9 cellular contexts compared by ENCODE assay signal in the genomic region with DNA sequence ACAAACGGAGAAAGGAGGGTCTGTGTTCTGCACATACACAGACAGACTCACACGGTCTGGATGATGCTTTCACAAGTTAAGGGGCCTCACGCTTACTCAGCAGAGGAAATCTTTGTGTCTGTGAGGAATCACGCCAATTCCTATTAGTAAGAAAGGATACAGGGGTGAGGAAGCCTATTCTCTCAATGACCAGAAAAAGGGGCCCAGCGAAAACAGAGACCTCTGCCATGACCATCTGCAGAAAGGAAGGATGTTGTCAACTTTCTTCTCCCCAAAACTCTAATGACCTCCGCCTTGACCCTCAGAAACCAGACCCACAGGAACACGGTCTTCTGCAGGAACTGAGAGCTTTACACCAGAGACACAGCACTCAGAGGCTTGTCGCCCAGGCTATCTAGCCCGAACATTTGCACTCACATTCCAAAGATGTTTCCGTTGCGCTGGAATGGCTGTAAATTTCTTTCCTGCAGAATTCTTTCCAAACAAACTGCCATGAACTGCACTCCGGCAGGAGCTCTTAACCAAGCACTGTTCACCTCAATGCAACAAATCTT.
A peak's percentile ranks its signal among the peaks of the same experiment; 100 is the strongest.
DNase-seq lines count a peak whose midpoint lies in the region; ATAC-seq and TF ChIP-seq lines count a peak whose summit lies in the region.
"Had no signal": no experiment of that assay in that cellular context is flagged by ENCODE, and none has a peak within 500 bp of the region (broad histone marks: within the 10 kb centered on the region; RNA-seq: fewer than 3 reads in every experiment).

No MANE protein-coding gene starts in this region.

- H3K9me3 Mint-ChIP-seq in mesothelial cell of epicardium, result no peaks in the 10 kb centered on the region
- no peaks in the 10 kb centered on the region for H3K9me3 Mint-ChIP-seq in type B pancreatic cell
- H3K9me3 Mint-ChIP-seq in naive thymus-derived CD4-positive, alpha-beta T cell, result no peaks in the 10 kb centered on the region

- POLR2A ChIA-PET in naive thymus-derived CD4-positive, alpha-beta T cell (lab: Charles Lee), result no interaction called here

- intact Hi-C loops in naive thymus-derived CD4-positive, alpha-beta T cell (cut with micrococcal nuclease), result no loop called here

- H3K27me3 Mint-ChIP-seq in mesothelial cell of epicardium (ENCODE audit: low read depth), result no peaks in the 10 kb centered on the region
- H3K27me3 Mint-ChIP-seq in type B pancreatic cell, result no peaks in the 10 kb centered on the region
- no peaks in the 10 kb centered on the region for H3K27me3 Mint-ChIP-seq in naive thymus-derived CD4-positive, alpha-beta T cell

- peaks cover 0 to 3% of the 10 kb centered on the region in 2 donors for H3K4me1 ChIP-seq in esophagus (ENCODE audit: control insufficient read depth in 2 of 2, insufficient read depth in 2 of 2, low read length in 1 of 2)
- H3K4me1 ChIP-seq in naive thymus-derived CD4-positive, alpha-beta T cell (ENCODE audit: control insufficient read depth in 2 of 2, insufficient read depth in 2 of 2, low read length in 2 of 2), result no peaks in the 10 kb centered on the region

- H3K4me1 Mint-ChIP-seq in mesothelial cell of epicardium (peaks cover 90% of the 10 kb centered on the region), type B pancreatic cell (ENCODE audit: unreplicated experiment) (peaks cover 58% of the 10 kb centered on the region)
- peaks cover 0 to 4% (median 0%) of the 10 kb centered on the region in 7 donors for H3K4me1 Mint-ChIP-seq in naive thymus-derived CD4-positive, alpha-beta T cell

- H3K4me3 ChIP-seq in MG63 (peak overlapping the region; percentile 29), esophagus (ENCODE audit: low read depth in 1 of 2, low read length in 2 of 2) (peak overlapping the region in 1 of 2 donors; percentile 1)
- H3K4me3 ChIP-seq in naive thymus-derived CD4-positive, alpha-beta T cell (ENCODE audit: low read length), result no peak overlapping the region

- no peak for TF ChIP-seq CTCF in mesothelial cell of epicardium (IDR thresholded peaks at IDR 0.05; ENCODE audit: unreplicated experiment)
- TF ChIP-seq CTCF in type B pancreatic cell (conservative IDR thresholded peaks at IDR 0.05), result no peak

- H3K27me3 ChIP-seq in MG63 (no peaks in the 10 kb centered on the region), esophagus (ENCODE audit: control insufficient read depth in 1 of 2, insufficient read depth in 2 of 2, low read length in 2 of 2) (no peaks in the 10 kb centered on the region)
- H3K27me3 ChIP-seq in naive thymus-derived CD4-positive, alpha-beta T cell (ENCODE audit: control insufficient read depth in 2 of 2, insufficient read depth in 2 of 2, low read length in 2 of 2), result no peaks in the 10 kb centered on the region

- H3K4me3 Mint-ChIP-seq in mesothelial cell of epicardium, result peak overlapping the region; percentile 63
- H3K4me3 Mint-ChIP-seq in type B pancreatic cell, result peak overlapping the region; percentile 77
- no peak overlapping the region for H3K4me3 Mint-ChIP-seq in naive thymus-derived CD4-positive, alpha-beta T cell

- no peaks in the 10 kb centered on the region for H3K36me3 Mint-ChIP-seq in mesothelial cell of epicardium
- no peaks in the 10 kb centered on the region for H3K36me3 Mint-ChIP-seq in type B pancreatic cell
- H3K36me3 Mint-ChIP-seq in naive thymus-derived CD4-positive, alpha-beta T cell, result no peaks in the 10 kb centered on the region

- H3K36me3 ChIP-seq in MG63 (no peaks in the 10 kb centered on the region), esophagus (ENCODE audit: control insufficient read depth in 2 of 2, insufficient read depth in 2 of 2, low read length in 1 of 2) (no peaks in the 10 kb centered on the region)
- no peaks in the 10 kb centered on the region for H3K36me3 ChIP-seq in naive thymus-derived CD4-positive, alpha-beta T cell (ENCODE audit: control insufficient read depth in 2 of 3, insufficient read depth in 3 of 3, low read length in 3 of 3)

- peak overlapping the region; percentile 55 to 64 for H3K27ac ChIP-seq in esophagus (ENCODE audit: low read depth in 2 of 2, low read length in 1 of 2)
- H3K27ac ChIP-seq in naive thymus-derived CD4-positive, alpha-beta T cell (ENCODE audit: low read depth, low read length), result no peak overlapping the region

- H3K27ac Mint-ChIP-seq in mesothelial cell of epicardium (peak overlapping the region; percentile 98), type B pancreatic cell (peak overlapping the region; percentile 68)
- no peak overlapping the region for H3K27ac Mint-ChIP-seq in naive thymus-derived CD4-positive, alpha-beta T cell

- CTCF ChIA-PET in naive thymus-derived CD4-positive, alpha-beta T cell (lab: Charles Lee), result no interaction called here

- ATAC-seq in GM21526 (IDR thresholded peaks at IDR 0.05; ENCODE audit: low FRiP score, unreplicated experiment), result no peak
- no peak for ATAC-seq in naive thymus-derived CD4-positive, alpha-beta T cell

- 56 to 61% methylated on average over 12 of the region's 12 CpGs for WGBS in esophagus, 2 donors

- H3K9me3 ChIP-seq in MG63 (no peaks in the 10 kb centered on the region), esophagus (ENCODE audit: control insufficient read depth in 2 of 2, insufficient read depth in 1 of 2, low read depth in 1 of 2, low read length in 1 of 2) (no peaks in the 10 kb centered on the region)
- H3K9me3 ChIP-seq in naive thymus-derived CD4-positive, alpha-beta T cell (ENCODE audit: control insufficient read depth in 2 of 3, low read length in 3 of 3), result no peaks in the 10 kb centered on the region

- DNase-seq in MG63, result peak; percentile 55
- peak; percentile 24 to 54 for DNase-seq in mesothelial cell of epicardium (ENCODE audit: low spot score in 2 of 2, unreplicated experiment in 2 of 2)
- DNase-seq in type B pancreatic cell (ENCODE audit: extremely low spot score, unreplicated experiment), result no peak
- DNase-seq in KG1 (lab: John Stamatoyannopoulos, UW), result no peak
- DNase-seq in stimulated activated CD4-positive, alpha-beta T cell treated with anti-CD3 and anti-CD28 coated beads, Interleukin-4, amount 100 ng/mL, for 24 hours, result no peak
- no peak for DNase-seq in naive thymus-derived CD4-positive, alpha-beta T cell
- DNase-seq: SHP77 had no signal

Comparison
In these comparisons a context has a peak if more than half of its experiments do, and no peak if none do; other contexts are left out.
1. DNase-seq: peak in MG63 (single experiment) and mesothelial cell of epicardium (2 of 2); none in type B pancreatic cell (single experiment), KG1 (single experiment), stimulated activated CD4-positive, alpha-beta T cell treated with anti-CD3 and anti-CD28 coated beads, Interleukin-4, amount 100 ng/mL, for 24 hours (single experiment) and naive thymus-derived CD4-positive, alpha-beta T cell (0 of 9).
2. H3K27ac Mint-ChIP-seq: peak in mesothelial cell of epicardium (single experiment) and type B pancreatic cell (single experiment); none in naive thymus-derived CD4-positive, alpha-beta T cell (0 of 9).
3. H3K4me3 Mint-ChIP-seq: peak in mesothelial cell of epicardium (single experiment) and type B pancreatic cell (single experiment); none in naive thymus-derived CD4-positive, alpha-beta T cell (0 of 10).